In the genomic region with DNA sequence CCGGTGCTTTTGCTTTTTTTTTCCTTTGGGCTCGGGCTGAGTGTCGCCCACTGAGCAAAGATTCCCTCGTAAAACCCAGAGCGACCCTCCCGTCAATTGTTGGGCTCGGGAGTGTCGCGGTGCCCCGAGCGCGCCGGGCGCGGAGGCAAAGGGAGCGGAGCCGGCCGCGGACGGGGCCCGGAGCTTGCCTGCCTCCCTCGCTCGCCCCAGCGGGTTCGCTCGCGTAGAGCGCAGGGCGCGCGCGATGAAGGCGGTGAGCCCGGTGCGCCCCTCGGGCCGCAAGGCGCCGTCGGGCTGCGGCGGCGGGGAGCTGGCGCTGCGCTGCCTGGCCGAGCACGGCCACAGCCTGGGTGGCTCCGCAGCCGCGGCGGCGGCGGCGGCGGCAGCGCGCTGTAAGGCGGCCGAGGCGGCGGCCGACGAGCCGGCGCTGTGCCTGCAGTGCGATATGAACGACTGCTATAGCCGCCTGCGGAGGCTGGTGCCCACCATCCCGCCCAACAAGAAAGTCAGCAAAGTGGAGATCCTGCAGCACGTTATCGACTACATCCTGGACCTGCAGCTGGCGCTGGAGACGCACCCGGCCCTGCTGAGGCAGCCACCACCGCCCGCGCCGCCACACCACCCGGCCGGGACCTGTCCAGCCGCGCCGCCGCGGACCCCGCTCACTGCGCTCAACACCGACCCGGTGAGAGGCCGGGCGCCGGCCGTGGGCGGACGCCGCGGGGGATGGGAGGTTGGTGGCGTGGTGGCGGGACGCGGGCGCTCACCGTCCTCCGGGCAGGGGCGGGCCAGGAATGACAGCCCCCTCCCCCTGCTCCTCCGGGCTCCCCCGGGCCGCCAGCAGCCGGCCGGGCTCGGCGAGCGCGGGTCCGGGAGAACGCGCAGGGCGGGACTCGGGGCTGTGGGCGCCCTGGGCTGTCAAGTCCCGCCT, we compare ENCODE assay signal across 8 cellular contexts. TPM values are rescaled to one million over a fixed set of nuclear protein-coding genes. Genes with fewer than 3 reads are reported as not detected.
DNase-seq lines count a peak whose midpoint lies in the region; ATAC-seq, FAIRE-seq and TF ChIP-seq lines count a peak whose summit lies in the region.

No MANE protein-coding gene starts in this region.

- peak overlapping the region; percentile 56 for H3K4me3 ChIP-seq in left lung
- H3K4me3 ChIP-seq in upper lobe of right lung = peak overlapping the region; percentile 59

- H3K9me3 ChIP-seq in left lung (no peaks in the 10 kb centered on the region), upper lobe of right lung (no peaks in the 10 kb centered on the region)

- TF ChIP-seq CTCF in 22Rv1 (IDR thresholded peaks at IDR 0.05) = no peak
- TF ChIP-seq CTCF in HFFc6 (IDR thresholded peaks at IDR 0.05) = no peak
- TF ChIP-seq CTCF in chondrocyte (IDR thresholded peaks at IDR 0.05) = peak; percentile 8
- TF ChIP-seq CTCF in left lung (IDR thresholded peaks at IDR 0.05) = no peak
- TF ChIP-seq CTCF in upper lobe of right lung (IDR thresholded peaks at IDR 0.05) = no peak

- FAIRE-seq in GM12892 (lab: Jason Lieb, UNC) = no peak

- peak; percentile 28 for DNase-seq in HFFc6
- no peak for DNase-seq in chondrocyte (ENCODE audit: low spot score)
- DNase-seq in left lung = peak in 1 of 2 donors; percentile 83
- peak; percentile 80 for DNase-seq in upper lobe of right lung
- DNase-seq in GM12892 (ENCODE audit: insufficient read length) = no peak
- DNase-seq in stimulated activated CD4-positive, alpha-beta T cell treated with anti-CD3 and anti-CD28 coated beads, Interleukin-15, amount 100 ng/mL, for 24 hours = no peak

- peaks cover 4 to 92% of the 10 kb centered on the region in 2 donors for H3K27me3 ChIP-seq in left lung
- H3K27me3 ChIP-seq in upper lobe of right lung = peaks cover 12% of the 10 kb centered on the region

- H3K36me3 ChIP-seq in left lung (no peaks in the 10 kb centered on the region), upper lobe of right lung (no peaks in the 10 kb centered on the region)

- TF ChIP-seq POLR2A in GM12892 (IDR thresholded peaks at IDR 0.05; ENCODE audit: low read depth, low read length) = no peak

- H3K9me3 Mint-ChIP-seq in HFFc6 (no peaks in the 10 kb centered on the region), chondrocyte (ENCODE audit: low read depth) (peaks cover 2% of the 10 kb centered on the region)

- H3K36me3 Mint-ChIP-seq in HFFc6 (ENCODE audit: low read depth) (peaks cover 13% of the 10 kb centered on the region; the same call in 1 of the 2 replicates), chondrocyte (ENCODE audit: low read depth) (peaks cover 16% of the 10 kb centered on the region)

- H3K27me3 Mint-ChIP-seq in HFFc6 (ENCODE audit: insufficient read depth) (peaks cover 5% of the 10 kb centered on the region), chondrocyte (ENCODE audit: low read depth) (no peaks in the 10 kb centered on the region)

- peak overlapping the region; percentile 84 for H3K27ac Mint-ChIP-seq in HFFc6
- peak overlapping the region; percentile 92 for H3K27ac Mint-ChIP-seq in chondrocyte (ENCODE audit: unreplicated experiment)

- ATAC-seq in left lung (peak; percentile 24), upper lobe of right lung (peak; percentile 30), GM18502 (IDR thresholded peaks at IDR 0.05; ENCODE audit: poor library complexity, unreplicated experiment) (no peak)

- H3K4me1 Mint-ChIP-seq in HFFc6 (ENCODE audit: low read depth) (peaks cover 39% of the 10 kb centered on the region), chondrocyte (ENCODE audit: low read depth) (peaks cover 49% of the 10 kb centered on the region)

- peak overlapping the region; percentile 96 for H3K4me3 Mint-ChIP-seq in HFFc6
- peak overlapping the region; percentile 98 for H3K4me3 Mint-ChIP-seq in chondrocyte (ENCODE audit: unreplicated experiment)

- H3K27ac ChIP-seq in 22Rv1 (peak overlapping the region; percentile 90), left lung (peak overlapping the region; percentile 76 to 80), upper lobe of right lung (peak overlapping the region; percentile 85)

- H3K4me1 ChIP-seq in left lung (peaks cover 0 to 4% of the 10 kb centered on the region in 2 donors), upper lobe of right lung (peaks cover 4% of the 10 kb centered on the region)

- intact Hi-C loops in left lung (cut with DNase I) (no loop called here), upper lobe of right lung (cut with DNase I) (no loop called here)

RNA-seq across cellular contexts. Expression of a gene that starts 0.6 kb away (rescaled TPM):
- 10 to 100 TPM in 4 of 6 experiments, 1 to 10 TPM in 2; 7.2 to 11.9 (median 10.9) TPM for total RNA-seq in HFFc6 (2021; fragmentation: NEBNext Ultra II Directional; extraction: Animal tissue kit (Norgen Biotek cat#: 25700))
- total RNA-seq in chondrocyte = 79.9 to 139 TPM (median 136 TPM) in 3 replicates
- total RNA-seq in left lung = 10 to 100 TPM; 27.5 to 35.8 TPM
- total RNA-seq in upper lobe of right lung = 35.2 TPM
- not detected for polyA plus RNA-seq in GM12892 (2012; ENCODE audit: missing spikeins)

Comparison
In these comparisons a context has a peak if more than half of its experiments do, and no peak if none do; other contexts are left out.
1. DNase-seq: peak in HFFc6 (single experiment) and upper lobe of right lung (single experiment); none in chondrocyte (single experiment), GM12892 (single experiment) and stimulated activated CD4-positive, alpha-beta T cell treated with anti-CD3 and anti-CD28 coated beads, Interleukin-15, amount 100 ng/mL, for 24 hours (single experiment).
2. Peak in every context shown above with its lines, with median percentiles within 50 percentile points of each other: H3K27ac ChIP-seq.